Comparison of ENCODE assay signal across 24 cellular contexts in the genomic region with DNA sequence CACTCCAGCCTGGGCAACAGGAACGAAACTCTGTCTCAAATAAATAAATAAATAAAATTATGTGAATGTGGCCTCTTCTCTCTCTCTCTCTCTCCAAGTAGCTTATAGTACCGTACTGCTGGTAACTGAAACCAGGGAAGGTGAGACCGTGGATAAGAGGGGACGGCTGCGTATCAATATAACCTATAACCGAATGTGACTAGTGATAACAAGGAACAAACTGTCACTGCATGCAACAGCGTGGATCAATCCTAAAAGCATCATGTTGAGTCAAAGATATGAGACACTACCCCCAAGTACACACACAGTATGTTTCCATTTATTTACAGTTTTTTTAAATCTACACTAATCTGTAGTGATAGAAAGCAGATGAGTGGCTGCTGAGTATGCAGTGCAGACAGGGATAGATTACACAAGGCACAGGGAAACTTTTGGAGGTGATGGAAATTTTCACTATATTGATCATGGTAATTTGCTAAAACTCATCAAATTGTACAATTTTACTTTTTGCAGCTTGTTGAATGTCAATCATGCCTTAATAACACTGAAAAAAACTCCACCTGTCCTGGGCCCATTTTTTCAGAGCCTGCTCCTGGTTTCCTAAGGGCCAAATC.
"Had no signal": no experiment of that assay in that cellular context is flagged by ENCODE, and none has a peak within 500 bp of the region (broad histone marks: within the 10 kb centered on the region; RNA-seq: fewer than 3 reads in every experiment).

No MANE protein-coding gene starts in this region.

- H3K4me1 ChIP-seq: parathyroid adenoma, psoas muscle, sigmoid colon, transverse colon, upper lobe of left lung, vagina had no signal

- H3K79me2 ChIP-seq: parathyroid adenoma had no signal

- ATAC-seq: naive thymus-derived CD4-positive, alpha-beta T cell; natural killer cell; psoas muscle; right cardiac atrium; right lobe of liver; stimulated activated effector memory CD8-positive, alpha-beta T cell treated with anti-CD3 and anti-CD28 coated beads, Interleukin-12 subunit alpha, Interleukin-12 subunit beta, amount 100 ng/mL, for 72 hours; stimulated activated naive B cell treated with anti-CD40 and anti-IgM and Interleukin-4, amounts not matched to agents 10 μg/mL and 1 μg/mL and 100 μg/mL, for 72 hours had no signal

- H3K36me3 ChIP-seq: neural progenitor cell, ovary, right lobe of liver, sigmoid colon, stomach, transverse colon, vagina had no signal

- H3K9ac ChIP-seq: neural progenitor cell, parathyroid adenoma had no signal

- H3K27me3 ChIP-seq: ovary, right lobe of liver, sigmoid colon, stomach, tibial artery, transverse colon, upper lobe of left lung, vagina had no signal

- H3K9me3 ChIP-seq: ovary, right lobe of liver, vagina had no signal

- H2AFZ ChIP-seq: neural progenitor cell, parathyroid adenoma had no signal

- DNase-seq: naive thymus-derived CD4-positive, alpha-beta T cell; natural killer cell; occipital lobe; ovary; posterior cingulate gyrus; psoas muscle; right cardiac atrium; sigmoid colon; small intestine; stimulated activated CD4-positive, alpha-beta T cell treated with anti-CD3 and anti-CD28 coated beads, Interleukin-15, amount 100 ng/mL, for 24 hours; stimulated activated CD4-positive, alpha-beta T cell treated with anti-CD3 and anti-CD28 coated beads, Interleukin-2, amount 100 ng/mL, for 24 hours; stimulated activated CD4-positive, alpha-beta T cell treated with anti-CD3 and anti-CD28 coated beads, Interleukin-2, amount 100 ng/mL, for 48 hours; stimulated activated CD4-positive, alpha-beta T cell treated with anti-CD3 and anti-CD28 coated beads, Interleukin-4, amount 100 ng/mL, for 24 hours; stimulated activated naive B cell treated with anti-CD40 and anti-IgM and Interleukin-4, amounts not matched to agents 10 μg/mL and 1 μg/mL and 100 μg/mL, for 72 hours; stimulated activated naive CD4-positive, alpha-beta T cell treated with Interleukin-2 at 50 U/mL for 16 hours; tibial artery; transverse colon; upper lobe of left lung had no signal

- H3K4me3 ChIP-seq: neural progenitor cell, ovary, psoas muscle, right lobe of liver, sigmoid colon, stomach, tibial artery, transverse colon, upper lobe of left lung, vagina had no signal

- H3K27ac ChIP-seq: neural progenitor cell, ovary, parathyroid adenoma, psoas muscle, right lobe of liver, sigmoid colon, stomach, tibial artery, transverse colon, upper lobe of left lung, vagina had no signal

- H3K4me2 ChIP-seq: neural progenitor cell had no signal
